6 cellular contexts compared by ENCODE assay signal in genomic region chr11:726278-726915, GRCh38. TPM values are rescaled to one million over a fixed set of nuclear protein-coding genes. Genes with fewer than 3 reads are reported as not detected.
DNase-seq lines count a peak whose midpoint lies in the region; ATAC-seq and TF ChIP-seq lines count a peak whose summit lies in the region.

No MANE protein-coding gene starts in this region.

- H2AFZ ChIP-seq in Karpas-422 (ENCODE audit: low read length), result peak overlapping the region; percentile 50; the same call in 1 of the 2 replicates
- H2AFZ ChIP-seq in hepatocyte, result no peak overlapping the region

- in situ Hi-C loops in transverse colon (cut with MboI; ENCODE audit: low pct_ligation_motif_present in 1 of 4, low pct_unique_long_range_greater_than_20kb in 1 of 4, low sequenced_read_pairs in 3 of 4), result loop anchor here in 1 of 4 donors (10.0 kb wide), 1 partner anchor 62 kb away; no protein-coding TSS in a partner anchor

- TF ChIP-seq CTCF in hepatocyte (IDR thresholded peaks at IDR 0.05; ENCODE audit: poor library complexity), result no peak
- TF ChIP-seq CTCF in transverse colon (IDR thresholded peaks at IDR 0.05), result no peak

- DNase-seq in Karpas-422 (peak; percentile 77), hepatocyte (ENCODE audit: low spot score) (peak; percentile 82), transverse colon (peak; percentile 77), superior temporal gyrus (ENCODE audit: extremely low spot score) (no peak)
- DNase-seq in activated CD4-positive, alpha-beta T cell treated with anti-CD3 and anti-CD28 coated beads, Interleukin-2, amount 50 U/mL, for 48 hours, result peak; percentile 53 to 59

- intact Hi-C loops in transverse colon (cut with DNase I; ENCODE audit: low total_unique reads), result no loop called here

- H3K36me3 ChIP-seq in Karpas-422 (ENCODE audit: insufficient read depth, low read length) (no peaks in the 10 kb centered on the region), hepatocyte (replicated peaks; ENCODE audit: insufficient read depth, low read depth) (no peaks in the 10 kb centered on the region), transverse colon (no peaks in the 10 kb centered on the region)

- peak overlapping the region; percentile 56 for H3K4me3 ChIP-seq in Karpas-422 (ENCODE audit: low read length)
- no peak overlapping the region for H3K4me3 ChIP-seq in hepatocyte
- peak overlapping the region in 2 of 4 donors; percentile 22 to 39 for H3K4me3 ChIP-seq in transverse colon

- H3K9me3 ChIP-seq in Karpas-422 (ENCODE audit: low read length) (no peaks in the 10 kb centered on the region), hepatocyte (ENCODE audit: low read depth) (no peaks in the 10 kb centered on the region), transverse colon (no peaks in the 10 kb centered on the region)

- H3K27ac ChIP-seq in Karpas-422 (ENCODE audit: low read length), result no peak overlapping the region
- H3K27ac ChIP-seq in hepatocyte, result peak overlapping the region; percentile 77
- H3K27ac ChIP-seq in transverse colon, result peak overlapping the region; percentile 63 to 73 (median 70)

- 41% methylated on average over 14 of the region's 57 CpGs for WGBS in hepatocyte (ENCODE audit: low lambda C conversion rate, missing lambda C conversion rate)
- WGBS in transverse colon (ENCODE audit: low coverage in 1 of 2), 2 donors, result 38% methylated on average over 15 of the region's 57 CpGs; no CpG with 5 or more reads in 1 of the 2 donors

- H3K79me2 ChIP-seq in Karpas-422 (ENCODE audit: low read length) (no peaks in the 10 kb centered on the region), hepatocyte (no peaks in the 10 kb centered on the region)

- no peak for ATAC-seq in HG02973 (IDR thresholded peaks at IDR 0.05; ENCODE audit: unreplicated experiment)

- H3K9ac ChIP-seq in Karpas-422 (ENCODE audit: low read length), result peak overlapping the region; percentile 58

- TF ChIP-seq EP300 in transverse colon (IDR thresholded peaks at IDR 0.05; ENCODE audit: low read depth), result no peak

- no peaks in the 10 kb centered on the region for H3K9me2 ChIP-seq in Karpas-422 (replicated peaks; ENCODE audit: insufficient read depth, low read length)
- no peaks in the 10 kb centered on the region for H3K9me2 ChIP-seq in hepatocyte (replicated peaks; ENCODE audit: insufficient read depth)

- H3K4me2 ChIP-seq in Karpas-422 (ENCODE audit: low read depth, low read length, poor library complexity, severe bottlenecking) (peak overlapping the region; percentile 66), hepatocyte (peak overlapping the region; percentile 73)

- TF ChIP-seq POLR2A in transverse colon (IDR thresholded peaks at IDR 0.05), result no peak

- H3K27me3 ChIP-seq in Karpas-422 (ENCODE audit: low read length) (no peaks in the 10 kb centered on the region), hepatocyte (no peaks in the 10 kb centered on the region), transverse colon (peaks cover 64% of the 10 kb centered on the region)

- H4K20me1 ChIP-seq in Karpas-422 (ENCODE audit: insufficient read depth, low read depth, low read length) (peaks cover 11% of the 10 kb centered on the region; the same call in 1 of the 2 replicates), hepatocyte (ENCODE audit: insufficient read depth, poor library complexity, severe bottlenecking) (no peaks in the 10 kb centered on the region)

- H3K4me1 ChIP-seq in Karpas-422 (ENCODE audit: low read length) (peaks cover 46% of the 10 kb centered on the region), hepatocyte (ENCODE audit: insufficient read depth) (peaks cover 23% of the 10 kb centered on the region), transverse colon (peaks cover 8 to 46% (median 33%) of the 10 kb centered on the region in 4 donors)

RNA-seq across cellular contexts. Expression of gene EPS8L2, which starts 20.4 kb away (rescaled TPM):
- 2.3 and 10.4 TPM in 2 replicates for total RNA-seq in Karpas-422 (2014; rRNA removed; shearing (Covaris generic); ENCODE audit: low replicate concordance)
- 135 and 157 TPM in 2 replicates for total RNA-seq in hepatocyte
- polyA plus RNA-seq in hepatocyte, result 310 and 339 TPM in 2 replicates
- total RNA-seq in transverse colon, result 1,000 to 10,000 TPM in 1 of 4 donors, 100 to 1,000 TPM in 3; 257 to 1,130 (median 322) TPM

RNA-seq across cellular contexts. Expression of gene TALDO1, which starts 20.9 kb away (rescaled TPM):
- 127 and 177 TPM in 2 replicates for total RNA-seq in Karpas-422 (2014; rRNA removed; shearing (Covaris generic); ENCODE audit: low replicate concordance)
- total RNA-seq in hepatocyte (132 and 137 TPM in 2 replicates), transverse colon (100 to 1,000 TPM; 124 to 164 (median 141) TPM)
- 161 and 178 TPM in 2 replicates for polyA plus RNA-seq in hepatocyte

RNA-seq across cellular contexts. Expression of gene TMEM80, which starts 30.8 kb away (rescaled TPM):
- total RNA-seq in Karpas-422 (2014; rRNA removed; shearing (Covaris generic); ENCODE audit: low replicate concordance), result 25.4 and 32.8 TPM in 2 replicates
- total RNA-seq in hepatocyte (23.8 and 26.7 TPM in 2 replicates), transverse colon (100 to 1,000 TPM in 1 of 4 donors, 10 to 100 TPM in 3; 19.3 to 121 (median 41.8) TPM)
- polyA plus RNA-seq in hepatocyte, result 35.5 and 38.1 TPM in 2 replicates

RNA-seq across cellular contexts. Expression of gene DEAF1, which starts 31.4 kb away (rescaled TPM):
- 35.9 and 57.3 TPM in 2 replicates for total RNA-seq in Karpas-422 (2014; rRNA removed; shearing (Covaris generic); ENCODE audit: low replicate concordance)
- total RNA-seq in hepatocyte (27.2 and 41.5 TPM in 2 replicates), transverse colon (10 to 100 TPM; 24.4 to 84.5 (median 34.0) TPM)
- 59.1 and 75.1 TPM in 2 replicates for polyA plus RNA-seq in hepatocyte

RNA-seq across cellular contexts. Expression of gene GATD1, which starts 50.9 kb away (rescaled TPM):
- 43.6 and 61.0 TPM in 2 replicates for total RNA-seq in Karpas-422 (2014; rRNA removed; shearing (Covaris generic); ENCODE audit: low replicate concordance)
- total RNA-seq in hepatocyte (21.4 and 24.2 TPM in 2 replicates), transverse colon (100 to 1,000 TPM in 1 of 4 donors, 10 to 100 TPM in 3; 28.0 to 239 (median 38.4) TPM)
- 21.6 and 29.0 TPM in 2 replicates for polyA plus RNA-seq in hepatocyte

Comparison
In these comparisons a context has a peak if more than half of its experiments do, and no peak if none do; other contexts are left out.
1. RNA of gene EPS8L2, which starts 20.4 kb away (total RNA-seq): 257 to 1,130 TPM in transverse colon and 135 to 157 TPM in hepatocyte; 2.3 to 10.4 TPM in Karpas-422; every median in the first group is over 10 times any median in the second.